Comparison of ENCODE assay signal across 1 cellular context in the genomic region with DNA sequence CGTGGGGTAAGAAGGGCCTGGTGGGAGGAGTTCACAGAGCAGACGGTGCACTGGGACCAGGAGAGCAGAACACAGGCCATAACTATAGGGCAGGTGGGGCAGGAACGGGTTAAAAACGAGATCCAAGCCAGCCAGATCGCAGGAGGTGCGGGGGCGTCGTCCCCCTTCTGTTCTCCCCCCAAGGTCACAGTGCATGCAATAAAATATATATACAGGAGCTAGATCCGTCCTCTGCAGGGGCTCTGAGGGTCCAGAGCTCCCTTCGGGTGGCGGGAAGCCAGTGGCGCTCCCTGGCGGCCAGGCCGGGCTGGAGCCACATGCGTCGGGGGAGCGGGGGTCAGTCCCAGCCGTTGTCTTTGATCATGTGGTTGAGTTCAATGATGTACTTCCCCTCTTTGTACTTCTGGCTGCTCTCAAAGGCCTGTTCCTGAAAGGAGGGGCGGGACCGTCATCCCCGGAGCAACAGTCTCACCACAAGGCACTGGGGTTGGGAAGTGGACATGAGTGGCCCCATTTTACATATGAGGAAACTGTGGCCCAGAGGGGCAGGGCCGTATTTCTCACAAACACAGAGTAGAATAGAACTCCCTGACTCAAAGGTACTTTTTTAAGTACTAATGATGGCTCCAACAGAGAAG.
A peak's percentile ranks its signal among the peaks of the same experiment; 100 is the strongest.
TF ChIP-seq lines count a peak whose summit lies in the region.

No MANE protein-coding gene starts in this region.

TF ChIP-seq in HepG2, 621 proteins besides CTCF, POLR2A, EP300 and RAD21 (continued from another document and continues in another):
- TF ChIP-seq KDM6A (CRISPR knock-in tag; IDR thresholded peaks at IDR 0.05; ENCODE audit: low read depth) (0 out of 2 replicates have a peak, but pooled peaks have one; percentile 27), ZKSCAN8 (CRISPR knock-in tag; IDR thresholded peaks at IDR 0.05; ENCODE audit: borderline replicate concordance) (peak; percentile 14; the same call in 1 of the 2 replicates), JUND (CRISPR knock-in tag; IDR thresholded peaks at IDR 0.05) (peak; percentile 45; the same call in 1 of the 2 replicates), ZNF253 (CRISPR knock-in tag; IDR thresholded peaks at IDR 0.05; ENCODE audit: borderline replicate concordance) (no peak), RCOR2 (CRISPR knock-in tag; IDR thresholded peaks at IDR 0.05) (peak; percentile 92; the same call in 1 of the 2 replicates), SP2 (CRISPR knock-in tag; IDR thresholded peaks at IDR 0.05) (no peak; the same call in none of the 2 replicates), SCMH1 (CRISPR knock-in tag; IDR thresholded peaks at IDR 0.05; ENCODE audit: borderline replicate concordance) (no peak), ZNF350 (CRISPR knock-in tag; IDR thresholded peaks at IDR 0.05; ENCODE audit: borderline replicate concordance, low read depth) (peak; percentile 83), RARG (CRISPR knock-in tag; IDR thresholded peaks at IDR 0.05; ENCODE audit: low read depth) (no peak), NFYC (CRISPR knock-in tag; IDR thresholded peaks at IDR 0.05) (no peak), PCBP2 (optimal IDR thresholded peaks at IDR 0.05; ENCODE audit: low read depth, low read length, poor library complexity, severe bottlenecking) (no peak), KAT2B (IDR thresholded peaks at IDR 0.05; ENCODE audit: borderline replicate concordance, low read depth, low read length) (no peak), YY1 (IDR thresholded peaks at IDR 0.05; ENCODE audit: insufficient read depth, insufficient replicate concordance, low read depth, low read length) (no peak), KDM3A (CRISPR knock-in tag; IDR thresholded peaks at IDR 0.05; ENCODE audit: low read depth) (peak; percentile 77; the same call in 1 of the 2 replicates), U2AF2 (IDR thresholded peaks at IDR 0.05; ENCODE audit: low read depth, low read length) (no peak), ZNF790 (CRISPR knock-in tag; IDR thresholded peaks at IDR 0.05; ENCODE audit: borderline replicate concordance) (no peak), ZNF124 (CRISPR knock-in tag; IDR thresholded peaks at IDR 0.05) (no peak), MXD4 (CRISPR knock-in tag; IDR thresholded peaks at IDR 0.05) (peak; percentile 25; the same call in 1 of the 2 replicates), ZNF782 (CRISPR knock-in tag; IDR thresholded peaks at IDR 0.05; ENCODE audit: borderline replicate concordance) (no peak; the same call in 1 of the 2 replicates), MAFF (IDR thresholded peaks at IDR 0.05; ENCODE audit: low read depth, low read length) (no peak), BHLHE40 (IDR thresholded peaks at IDR 0.05; ENCODE audit: low read length) (peak; percentile 33; the same call in 1 of the 2 replicates), ZNF589 (CRISPR knock-in tag; conservative IDR thresholded peaks at IDR 0.05) (no peak; the same call in 1 of the 2 replicates), NFYB (CRISPR knock-in tag; IDR thresholded peaks at IDR 0.05) (no peak; the same call in 1 of the 2 replicates), ZNF816 (CRISPR knock-in tag; IDR thresholded peaks at IDR 0.05; ENCODE audit: borderline replicate concordance) (no peak), ATM (IDR thresholded peaks at IDR 0.05; ENCODE audit: borderline replicate concordance) (no peak), SRY (CRISPR knock-in tag; IDR thresholded peaks at IDR 0.05) (peak; percentile 28; the same call in 1 of the 2 replicates), ZNF235 (CRISPR knock-in tag; IDR thresholded peaks at IDR 0.05; ENCODE audit: borderline replicate concordance) (peak; percentile 57; the same call in 1 of the 2 replicates), NFIC (IDR thresholded peaks at IDR 0.05; ENCODE audit: low read length) (no peak), KLF13 (CRISPR knock-in tag; IDR thresholded peaks at IDR 0.05) (no peak), TOE1 (CRISPR knock-in tag; IDR thresholded peaks at IDR 0.05) (0 out of 2 replicates have a peak, but pooled peaks have one; percentile 9), ZNF101 (CRISPR knock-in tag; IDR thresholded peaks at IDR 0.05; ENCODE audit: borderline replicate concordance, low read depth) (peak; percentile 76; the same call in 1 of the 2 replicates), ZNF83 (CRISPR knock-in tag; IDR thresholded peaks at IDR 0.05; ENCODE audit: borderline replicate concordance) (no peak), CREM (IDR thresholded peaks at IDR 0.05) (peak; percentile 60; the same call in 1 of the 2 replicates), CREM (CRISPR knock-in tag; IDR thresholded peaks at IDR 0.05) (no peak), FOXA1 (IDR thresholded peaks at IDR 0.05) (no peak), FOXA1 (CRISPR knock-in tag; IDR thresholded peaks at IDR 0.05) (no peak), MED1 (CRISPR knock-in tag; IDR thresholded peaks at IDR 0.05) (peak; percentile 83), YEATS2 (CRISPR knock-in tag; IDR thresholded peaks at IDR 0.05; ENCODE audit: borderline replicate concordance) (0 out of 2 replicates have a peak, but pooled peaks have one; percentile 35), ZNF34 (CRISPR knock-in tag; IDR thresholded peaks at IDR 0.05; ENCODE audit: borderline replicate concordance) (no peak), MTF1 (CRISPR knock-in tag; IDR thresholded peaks at IDR 0.05) (no peak), ZNF777 (CRISPR knock-in tag; IDR thresholded peaks at IDR 0.05) (no peak), SMC3 (IDR thresholded peaks at IDR 0.05; ENCODE audit: low read length) (peak; percentile 38), SOX13 (IDR thresholded peaks at IDR 0.05) (peak; percentile 70), SOX13 (CRISPR knock-in tag; conservative IDR thresholded peaks at IDR 0.05 in 1 of 2, IDR thresholded peaks at IDR 0.05 in 1 of 2) (peak in 1 of 2 experiments; percentile 85; a peak in 2 of 4 replicates), ZNF546 (CRISPR knock-in tag; conservative IDR thresholded peaks at IDR 0.05) (0 out of 2 replicates have a peak, but pooled peaks have one; percentile 3), NBN (conservative IDR thresholded peaks at IDR 0.05) (no peak), MED8 (CRISPR knock-in tag; IDR thresholded peaks at IDR 0.05; ENCODE audit: insufficient replicate concordance) (no peak), NR1H2 (CRISPR knock-in tag; IDR thresholded peaks at IDR 0.05; ENCODE audit: borderline replicate concordance, low read depth) (no peak), ZNF776 (CRISPR knock-in tag; IDR thresholded peaks at IDR 0.05) (peak; percentile 84; the same call in 1 of the 2 replicates), ZNF564 (CRISPR knock-in tag; IDR thresholded peaks at IDR 0.05) (no peak)
- TF ChIP-seq, protein P1, sequence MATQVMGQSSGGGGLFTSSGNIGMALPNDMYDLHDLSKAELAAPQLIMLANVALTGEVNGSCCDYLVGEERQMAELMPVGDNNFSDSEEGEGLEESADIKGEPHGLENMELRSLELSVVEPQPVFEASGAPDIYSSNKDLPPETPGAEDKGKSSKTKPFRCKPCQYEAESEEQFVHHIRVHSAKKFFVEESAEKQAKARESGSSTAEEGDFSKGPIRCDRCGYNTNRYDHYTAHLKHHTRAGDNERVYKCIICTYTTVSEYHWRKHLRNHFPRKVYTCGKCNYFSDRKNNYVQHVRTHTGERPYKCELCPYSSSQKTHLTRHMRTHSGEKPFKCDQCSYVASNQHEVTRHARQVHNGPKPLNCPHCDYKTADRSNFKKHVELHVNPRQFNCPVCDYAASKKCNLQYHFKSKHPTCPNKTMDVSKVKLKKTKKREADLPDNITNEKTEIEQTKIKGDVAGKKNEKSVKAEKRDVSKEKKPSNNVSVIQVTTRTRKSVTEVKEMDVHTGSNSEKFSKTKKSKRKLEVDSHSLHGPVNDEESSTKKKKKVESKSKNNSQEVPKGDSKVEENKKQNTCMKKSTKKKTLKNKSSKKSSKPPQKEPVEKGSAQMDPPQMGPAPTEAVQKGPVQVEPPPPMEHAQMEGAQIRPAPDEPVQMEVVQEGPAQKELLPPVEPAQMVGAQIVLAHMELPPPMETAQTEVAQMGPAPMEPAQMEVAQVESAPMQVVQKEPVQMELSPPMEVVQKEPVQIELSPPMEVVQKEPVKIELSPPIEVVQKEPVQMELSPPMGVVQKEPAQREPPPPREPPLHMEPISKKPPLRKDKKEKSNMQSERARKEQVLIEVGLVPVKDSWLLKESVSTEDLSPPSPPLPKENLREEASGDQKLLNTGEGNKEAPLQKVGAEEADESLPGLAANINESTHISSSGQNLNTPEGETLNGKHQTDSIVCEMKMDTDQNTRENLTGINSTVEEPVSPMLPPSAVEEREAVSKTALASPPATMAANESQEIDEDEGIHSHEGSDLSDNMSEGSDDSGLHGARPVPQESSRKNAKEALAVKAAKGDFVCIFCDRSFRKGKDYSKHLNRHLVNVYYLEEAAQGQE (IDR thresholded peaks at IDR 0.05; ENCODE audit: borderline replicate concordance in 1 of 2, low read depth in 1 of 2, low read length in 2 of 2) = peak in 1 of 2 experiments; percentile 31; a peak in 1 of 4 replicates
- TF ChIP-seq, protein P2, sequence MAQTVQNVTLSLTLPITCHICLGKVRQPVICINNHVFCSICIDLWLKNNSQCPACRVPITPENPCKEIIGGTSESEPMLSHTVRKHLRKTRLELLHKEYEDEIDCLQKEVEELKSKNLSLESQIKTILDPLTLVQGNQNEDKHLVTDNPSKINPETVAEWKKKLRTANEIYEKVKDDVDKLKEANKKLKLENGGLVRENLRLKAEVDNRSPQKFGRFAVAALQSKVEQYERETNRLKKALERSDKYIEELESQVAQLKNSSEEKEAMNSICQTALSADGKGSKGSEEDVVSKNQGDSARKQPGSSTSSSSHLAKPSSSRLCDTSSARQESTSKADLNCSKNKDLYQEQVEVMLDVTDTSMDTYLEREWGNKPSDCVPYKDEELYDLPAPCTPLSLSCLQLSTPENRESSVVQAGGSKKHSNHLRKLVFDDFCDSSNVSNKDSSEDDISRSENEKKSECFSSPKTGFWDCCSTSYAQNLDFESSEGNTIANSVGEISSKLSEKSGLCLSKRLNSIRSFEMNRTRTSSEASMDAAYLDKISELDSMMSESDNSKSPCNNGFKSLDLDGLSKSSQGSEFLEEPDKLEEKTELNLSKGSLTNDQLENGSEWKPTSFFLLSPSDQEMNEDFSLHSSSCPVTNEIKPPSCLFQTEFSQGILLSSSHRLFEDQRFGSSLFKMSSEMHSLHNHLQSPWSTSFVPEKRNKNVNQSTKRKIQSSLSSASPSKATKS (CRISPR knock-in tag; IDR thresholded peaks at IDR 0.05) = no peak
- TF ChIP-seq, protein P3, sequence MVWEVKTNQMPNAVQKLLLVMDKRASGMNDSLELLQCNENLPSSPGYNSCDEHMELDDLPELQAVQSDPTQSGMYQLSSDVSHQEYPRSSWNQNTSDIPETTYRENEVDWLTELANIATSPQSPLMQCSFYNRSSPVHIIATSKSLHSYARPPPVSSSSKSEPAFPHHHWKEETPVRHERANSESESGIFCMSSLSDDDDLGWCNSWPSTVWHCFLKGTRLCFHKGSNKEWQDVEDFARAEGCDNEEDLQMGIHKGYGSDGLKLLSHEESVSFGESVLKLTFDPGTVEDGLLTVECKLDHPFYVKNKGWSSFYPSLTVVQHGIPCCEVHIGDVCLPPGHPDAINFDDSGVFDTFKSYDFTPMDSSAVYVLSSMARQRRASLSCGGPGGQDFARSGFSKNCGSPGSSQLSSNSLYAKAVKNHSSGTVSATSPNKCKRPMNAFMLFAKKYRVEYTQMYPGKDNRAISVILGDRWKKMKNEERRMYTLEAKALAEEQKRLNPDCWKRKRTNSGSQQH (CRISPR knock-in tag; IDR thresholded peaks at IDR 0.05; ENCODE audit: low read depth) = peak; percentile 55; the same call in 1 of the 2 replicates
- TF ChIP-seq, protein P4, sequence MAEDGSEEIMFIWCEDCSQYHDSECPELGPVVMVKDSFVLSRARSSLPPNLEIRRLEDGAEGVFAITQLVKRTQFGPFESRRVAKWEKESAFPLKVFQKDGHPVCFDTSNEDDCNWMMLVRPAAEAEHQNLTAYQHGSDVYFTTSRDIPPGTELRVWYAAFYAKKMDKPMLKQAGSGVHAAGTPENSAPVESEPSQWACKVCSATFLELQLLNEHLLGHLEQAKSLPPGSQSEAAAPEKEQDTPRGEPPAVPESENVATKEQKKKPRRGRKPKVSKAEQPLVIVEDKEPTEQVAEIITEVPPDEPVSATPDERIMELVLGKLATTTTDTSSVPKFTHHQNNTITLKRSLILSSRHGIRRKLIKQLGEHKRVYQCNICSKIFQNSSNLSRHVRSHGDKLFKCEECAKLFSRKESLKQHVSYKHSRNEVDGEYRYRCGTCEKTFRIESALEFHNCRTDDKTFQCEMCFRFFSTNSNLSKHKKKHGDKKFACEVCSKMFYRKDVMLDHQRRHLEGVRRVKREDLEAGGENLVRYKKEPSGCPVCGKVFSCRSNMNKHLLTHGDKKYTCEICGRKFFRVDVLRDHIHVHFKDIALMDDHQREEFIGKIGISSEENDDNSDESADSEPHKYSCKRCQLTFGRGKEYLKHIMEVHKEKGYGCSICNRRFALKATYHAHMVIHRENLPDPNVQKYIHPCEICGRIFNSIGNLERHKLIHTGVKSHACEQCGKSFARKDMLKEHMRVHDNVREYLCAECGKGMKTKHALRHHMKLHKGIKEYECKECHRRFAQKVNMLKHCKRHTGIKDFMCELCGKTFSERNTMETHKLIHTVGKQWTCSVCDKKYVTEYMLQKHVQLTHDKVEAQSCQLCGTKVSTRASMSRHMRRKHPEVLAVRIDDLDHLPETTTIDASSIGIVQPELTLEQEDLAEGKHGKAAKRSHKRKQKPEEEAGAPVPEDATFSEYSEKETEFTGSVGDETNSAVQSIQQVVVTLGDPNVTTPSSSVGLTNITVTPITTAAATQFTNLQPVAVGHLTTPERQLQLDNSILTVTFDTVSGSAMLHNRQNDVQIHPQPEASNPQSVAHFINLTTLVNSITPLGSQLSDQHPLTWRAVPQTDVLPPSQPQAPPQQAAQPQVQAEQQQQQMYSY (CRISPR knock-in tag; IDR thresholded peaks at IDR 0.05) = no peak; the same call in 1 of the 2 replicates
- TF ChIP-seq, protein P5, sequence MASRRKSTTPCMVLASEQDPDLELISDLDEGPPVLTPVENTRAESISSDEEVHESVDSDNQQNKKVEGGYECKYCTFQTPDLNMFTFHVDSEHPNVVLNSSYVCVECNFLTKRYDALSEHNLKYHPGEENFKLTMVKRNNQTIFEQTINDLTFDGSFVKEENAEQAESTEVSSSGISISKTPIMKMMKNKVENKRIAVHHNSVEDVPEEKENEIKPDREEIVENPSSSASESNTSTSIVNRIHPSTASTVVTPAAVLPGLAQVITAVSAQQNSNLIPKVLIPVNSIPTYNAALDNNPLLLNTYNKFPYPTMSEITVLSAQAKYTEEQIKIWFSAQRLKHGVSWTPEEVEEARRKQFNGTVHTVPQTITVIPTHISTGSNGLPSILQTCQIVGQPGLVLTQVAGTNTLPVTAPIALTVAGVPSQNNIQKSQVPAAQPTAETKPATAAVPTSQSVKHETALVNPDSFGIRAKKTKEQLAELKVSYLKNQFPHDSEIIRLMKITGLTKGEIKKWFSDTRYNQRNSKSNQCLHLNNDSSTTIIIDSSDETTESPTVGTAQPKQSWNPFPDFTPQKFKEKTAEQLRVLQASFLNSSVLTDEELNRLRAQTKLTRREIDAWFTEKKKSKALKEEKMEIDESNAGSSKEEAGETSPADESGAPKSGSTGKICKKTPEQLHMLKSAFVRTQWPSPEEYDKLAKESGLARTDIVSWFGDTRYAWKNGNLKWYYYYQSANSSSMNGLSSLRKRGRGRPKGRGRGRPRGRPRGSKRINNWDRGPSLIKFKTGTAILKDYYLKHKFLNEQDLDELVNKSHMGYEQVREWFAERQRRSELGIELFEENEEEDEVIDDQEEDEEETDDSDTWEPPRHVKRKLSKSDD (CRISPR knock-in tag; IDR thresholded peaks at IDR 0.05; ENCODE audit: low read depth) = 0 out of 2 replicates have a peak, but pooled peaks have one; percentile 14
